Comparison of ENCODE assay signal across 1 cellular context in the genomic region with DNA sequence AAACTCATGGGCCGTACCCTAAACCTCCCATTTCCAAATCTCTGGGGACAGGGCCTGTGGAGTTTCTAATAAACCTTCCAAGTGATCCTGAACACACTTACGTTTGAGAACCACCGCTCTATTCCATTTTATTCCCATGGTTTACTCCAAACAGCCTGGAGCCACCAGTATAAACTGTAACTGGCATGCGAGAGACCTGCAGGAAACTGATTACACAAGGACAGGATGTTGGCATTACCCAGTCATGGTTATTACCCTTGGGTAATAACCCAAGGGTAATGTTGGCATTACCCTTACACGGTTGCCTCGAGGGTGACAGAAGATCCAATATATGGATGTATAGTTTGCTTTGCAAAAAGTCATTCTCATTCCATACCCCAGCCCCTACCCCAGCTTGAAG.
TF ChIP-seq lines count a peak whose summit lies in the region.

No MANE protein-coding gene starts in this region.

TF ChIP-seq in IMR-90, 13 proteins besides CTCF, POLR2A, EP300 and RAD21 (continued from another document):
- TF ChIP-seq BHLHE40 (IDR thresholded peaks at IDR 0.05; ENCODE audit: low read depth, low read length): no peak
- no peak for TF ChIP-seq MXI1 (IDR thresholded peaks at IDR 0.05; ENCODE audit: borderline replicate concordance, low read depth, low read length)
